8 cellular contexts compared by ENCODE assay signal in the genomic region with DNA sequence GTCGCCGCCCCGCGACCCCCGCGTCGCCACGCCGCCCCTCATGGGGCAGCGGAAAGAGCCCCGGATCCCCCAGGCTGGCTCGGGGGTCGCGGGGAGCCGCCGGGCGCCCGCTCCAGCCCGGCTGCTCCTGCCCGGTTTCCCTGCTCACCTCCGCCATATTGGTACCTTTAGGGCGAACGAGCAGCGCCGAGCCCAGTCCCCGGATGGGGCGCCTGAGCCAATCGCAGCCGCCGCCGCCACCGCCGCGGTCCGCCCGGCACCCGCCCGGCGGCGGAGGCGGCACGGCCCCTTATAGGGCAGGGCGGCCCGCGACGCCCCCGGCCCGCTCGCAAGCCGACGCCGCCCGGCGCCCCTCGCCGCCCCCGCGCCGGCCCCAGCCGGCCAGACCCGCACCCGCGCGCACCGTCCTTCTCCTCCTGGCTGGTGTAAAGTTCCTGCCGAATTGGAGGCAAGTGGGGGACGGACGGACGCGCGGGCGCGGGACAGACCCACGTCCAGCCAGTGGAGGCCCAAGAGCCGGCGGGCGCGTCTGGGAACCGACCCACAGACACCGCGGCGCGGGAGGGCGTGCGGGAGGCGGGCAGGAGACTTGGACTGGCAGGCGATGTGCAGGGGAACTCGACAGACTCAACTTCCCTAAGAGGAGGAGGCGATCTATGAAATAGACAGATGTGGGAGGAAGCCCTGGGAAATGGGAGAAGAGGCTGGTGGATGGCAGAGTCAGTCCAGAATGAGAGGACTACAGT. TPM values are rescaled to one million over a fixed set of nuclear protein-coding genes. Genes with fewer than 3 reads are reported as not detected.
A peak's percentile ranks its signal among the peaks of the same experiment; 100 is the strongest.
DNase-seq lines count a peak whose midpoint lies in the region; ATAC-seq, FAIRE-seq and TF ChIP-seq lines count a peak whose summit lies in the region.

A gene with protein sequence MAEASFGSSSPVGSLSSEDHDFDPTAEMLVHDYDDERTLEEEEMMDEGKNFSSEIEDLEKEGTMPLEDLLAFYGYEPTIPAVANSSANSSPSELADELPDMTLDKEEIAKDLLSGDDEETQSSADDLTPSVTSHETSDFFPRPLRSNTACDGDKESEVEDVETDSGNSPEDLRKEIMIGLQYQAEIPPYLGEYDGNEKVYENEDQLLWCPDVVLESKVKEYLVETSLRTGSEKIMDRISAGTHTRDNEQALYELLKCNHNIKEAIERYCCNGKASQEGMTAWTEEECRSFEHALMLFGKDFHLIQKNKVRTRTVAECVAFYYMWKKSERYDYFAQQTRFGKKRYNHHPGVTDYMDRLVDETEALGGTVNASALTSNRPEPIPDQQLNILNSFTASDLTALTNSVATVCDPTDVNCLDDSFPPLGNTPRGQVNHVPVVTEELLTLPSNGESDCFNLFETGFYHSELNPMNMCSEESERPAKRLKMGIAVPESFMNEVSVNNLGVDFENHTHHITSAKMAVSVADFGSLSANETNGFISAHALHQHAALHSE (minus strand): TSS at position 178 of the 746 bp plus-strand sequence. CDS start 21 bp downstream, at position 157.

- no peak for TF ChIP-seq POLR2A in stomach (IDR thresholded peaks at IDR 0.05)

- H3K27ac ChIP-seq in neural cell (ENCODE audit: low read length) (peak within 1 kb of the TSS; percentile 57), stomach (peak within 1 kb of the TSS; percentile 79 to 95 (median 93))

- peak within 1 kb of the TSS; percentile 87 for H3K27ac Mint-ChIP-seq in activated T-helper 17 cell treated with anti-CD3 and anti-CD28 coated beads, Interleukin-2, amount 50 U/mL, for 72 hours

- H3K36me3 Mint-ChIP-seq in activated T-helper 17 cell treated with anti-CD3 and anti-CD28 coated beads, Interleukin-2, amount 50 U/mL, for 72 hours (ENCODE audit: low read depth), result peaks cover 31% of the 10 kb centered on the region

- H3K4me2 ChIP-seq in neural cell (ENCODE audit: low read length), result peak within 1 kb of the TSS; percentile 68

- DNase-seq in D721Med (ENCODE audit: insufficient read length, low spot score) (peak; percentile 62), HUDEP-2 (lab: John Stamatoyannopoulos, UW; ENCODE audit: unreplicated experiment in 76 of 76) (peak in 67 of 76 experiments; percentile 2 to 67 (median 40)), RPMI8226 (peak; percentile 84), fibroblast of the aortic adventitia (ENCODE audit: low read depth) (peak; percentile 61), stomach (peak; percentile 81)

- peak within 1 kb of the TSS; percentile 82 for H3K4me3 ChIP-seq in fibroblast of the aortic adventitia (ENCODE audit: low read depth, low read length)
- peak within 1 kb of the TSS; percentile 85 for H3K4me3 ChIP-seq in neural cell (ENCODE audit: low read length)
- H3K4me3 ChIP-seq in stomach, result peak within 1 kb of the TSS; percentile 91 to 100 (median 96)

- peak within 1 kb of the TSS; percentile 65 for H2AFZ ChIP-seq in neural cell (ENCODE audit: low read depth, low read length)

- H3K9me3 Mint-ChIP-seq in activated T-helper 17 cell treated with anti-CD3 and anti-CD28 coated beads, Interleukin-2, amount 50 U/mL, for 72 hours, result no peaks in the 10 kb centered on the region

- H3K27me3 Mint-ChIP-seq in activated T-helper 17 cell treated with anti-CD3 and anti-CD28 coated beads, Interleukin-2, amount 50 U/mL, for 72 hours, result peaks cover 19% of the 10 kb centered on the region

- no peak for TF ChIP-seq EP300 in neural cell (conservative IDR thresholded peaks at IDR 0.05; ENCODE audit: poor library complexity, severe bottlenecking)
- no peak for TF ChIP-seq EP300 in stomach (IDR thresholded peaks at IDR 0.05)

- no peaks in the 10 kb centered on the region for H3F3A ChIP-seq in neural cell (ENCODE audit: insufficient read depth, low read length, poor library complexity, severe bottlenecking)

- no peak for FAIRE-seq in D721Med (lab: Jason Lieb, UNC)

- no peak for TF ChIP-seq CTCF in D721Med (IDR thresholded peaks at IDR 0.05; ENCODE audit: insufficient read depth, missing control alignments)
- no peak for TF ChIP-seq CTCF in fibroblast of the aortic adventitia (IDR thresholded peaks at IDR 0.05; ENCODE audit: insufficient read depth, low read length)
- no peak for TF ChIP-seq CTCF in neural cell (IDR thresholded peaks at IDR 0.05; ENCODE audit: poor library complexity, severe bottlenecking)
- TF ChIP-seq CTCF in stomach (IDR thresholded peaks at IDR 0.05), result no peak

- ATAC-seq in GM21381 (IDR thresholded peaks at IDR 0.05; ENCODE audit: unreplicated experiment), result peak; percentile 92
- ATAC-seq in activated T-helper 17 cell treated with anti-CD3 and anti-CD28 coated beads, Interleukin-2, amount 50 U/mL, for 72 hours (replicated peaks), result peak; percentile 99

- H3K4me1 ChIP-seq in stomach, result peaks cover 0 to 35% (median 23%) of the 10 kb centered on the region in 4 donors

- peak within 1 kb of the TSS; percentile 88 for H3K4me3 Mint-ChIP-seq in activated T-helper 17 cell treated with anti-CD3 and anti-CD28 coated beads, Interleukin-2, amount 50 U/mL, for 72 hours

- peaks cover 23% of the 10 kb centered on the region for H3K79me2 ChIP-seq in neural cell (replicated peaks; ENCODE audit: insufficient read depth, low read length)

- WGBS in stomach, 5 donors, result 0 to 1% (median 1%) methylated on average over 24 to 89 of the region's 89 CpGs

- H3K36me3 ChIP-seq in neural cell (ENCODE audit: insufficient read depth, low read length) (no peaks in the 10 kb centered on the region), stomach (peaks cover 0 to 12% (median 9%) of the 10 kb centered on the region in 4 donors)

- intact Hi-C loops in stomach (cut with DNase I; ENCODE audit: low total_unique reads), result loop anchor here (10.0 kb wide), 1 partner anchor 47 kb away; a partner anchor contains a TSS

- peaks cover 5% of the 10 kb centered on the region for H3K4me1 Mint-ChIP-seq in activated T-helper 17 cell treated with anti-CD3 and anti-CD28 coated beads, Interleukin-2, amount 50 U/mL, for 72 hours

- no peaks in the 10 kb centered on the region for H3K9me2 ChIP-seq in neural cell (ENCODE audit: insufficient read depth, low read length)

- H3K27me3 ChIP-seq in neural cell (ENCODE audit: insufficient read depth, low read depth, low read length) (no peaks in the 10 kb centered on the region), stomach (peaks cover 0 to 9% (median 0%) of the 10 kb centered on the region in 3 donors)

- H3K9me3 ChIP-seq in neural cell (ENCODE audit: low read length), result no peaks in the 10 kb centered on the region
- H3K9me3 ChIP-seq in stomach, result no peaks in the 10 kb centered on the region

- H3K9ac ChIP-seq in neural cell (ENCODE audit: low read length), result peak within 1 kb of the TSS; percentile 73

- no peak for TF ChIP-seq RAD21 in neural cell (conservative IDR thresholded peaks at IDR 0.05)

- no peaks in the 10 kb centered on the region for H4K20me1 ChIP-seq in neural cell (ENCODE audit: insufficient read depth)

TF ChIP-seq in neural cell, 6 proteins besides CTCF, POLR2A, EP300 and RAD21:
- no peak for TF ChIP-seq EZH2 (IDR thresholded peaks at IDR 0.05; ENCODE audit: borderline replicate concordance, insufficient read depth, low read length, poor library complexity, severe bottlenecking)
- peak; percentile 31 for TF ChIP-seq SMC3 (conservative IDR thresholded peaks at IDR 0.05; ENCODE audit: poor library complexity)
- TF ChIP-seq, protein P1, sequence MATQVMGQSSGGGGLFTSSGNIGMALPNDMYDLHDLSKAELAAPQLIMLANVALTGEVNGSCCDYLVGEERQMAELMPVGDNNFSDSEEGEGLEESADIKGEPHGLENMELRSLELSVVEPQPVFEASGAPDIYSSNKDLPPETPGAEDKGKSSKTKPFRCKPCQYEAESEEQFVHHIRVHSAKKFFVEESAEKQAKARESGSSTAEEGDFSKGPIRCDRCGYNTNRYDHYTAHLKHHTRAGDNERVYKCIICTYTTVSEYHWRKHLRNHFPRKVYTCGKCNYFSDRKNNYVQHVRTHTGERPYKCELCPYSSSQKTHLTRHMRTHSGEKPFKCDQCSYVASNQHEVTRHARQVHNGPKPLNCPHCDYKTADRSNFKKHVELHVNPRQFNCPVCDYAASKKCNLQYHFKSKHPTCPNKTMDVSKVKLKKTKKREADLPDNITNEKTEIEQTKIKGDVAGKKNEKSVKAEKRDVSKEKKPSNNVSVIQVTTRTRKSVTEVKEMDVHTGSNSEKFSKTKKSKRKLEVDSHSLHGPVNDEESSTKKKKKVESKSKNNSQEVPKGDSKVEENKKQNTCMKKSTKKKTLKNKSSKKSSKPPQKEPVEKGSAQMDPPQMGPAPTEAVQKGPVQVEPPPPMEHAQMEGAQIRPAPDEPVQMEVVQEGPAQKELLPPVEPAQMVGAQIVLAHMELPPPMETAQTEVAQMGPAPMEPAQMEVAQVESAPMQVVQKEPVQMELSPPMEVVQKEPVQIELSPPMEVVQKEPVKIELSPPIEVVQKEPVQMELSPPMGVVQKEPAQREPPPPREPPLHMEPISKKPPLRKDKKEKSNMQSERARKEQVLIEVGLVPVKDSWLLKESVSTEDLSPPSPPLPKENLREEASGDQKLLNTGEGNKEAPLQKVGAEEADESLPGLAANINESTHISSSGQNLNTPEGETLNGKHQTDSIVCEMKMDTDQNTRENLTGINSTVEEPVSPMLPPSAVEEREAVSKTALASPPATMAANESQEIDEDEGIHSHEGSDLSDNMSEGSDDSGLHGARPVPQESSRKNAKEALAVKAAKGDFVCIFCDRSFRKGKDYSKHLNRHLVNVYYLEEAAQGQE (IDR thresholded peaks at IDR 0.05; ENCODE audit: borderline replicate concordance), result peak; percentile 13
- peak; percentile 76 for TF ChIP-seq POLR2AphosphoS5 (IDR thresholded peaks at IDR 0.05)

RNA-seq across cellular contexts. Expression of the gene that starts here (rescaled TPM):
- 10 to 100 TPM; 10.3 to 18.9 TPM for total RNA-seq in activated T-helper 17 cell treated with anti-CD3 and anti-CD28 coated beads, Interleukin-2, amount 50 U/mL, for 72 hours
- total RNA-seq in fibroblast of the aortic adventitia (ENCODE audit: low replicate concordance) (31.0 and 89.9 TPM in 2 replicates), stomach (10 to 100 TPM in 4 of 5 donors, 1 to 10 TPM in 1; 6.8 to 30.8 (median 16.8) TPM)
- polyA plus RNA-seq in neural cell (40.8 and 51.8 TPM in 2 replicates), stomach (1 to 10 TPM; 3.9 to 6.0 (median 4.4) TPM)
- polyA minus RNA-seq in neural cell, result 87.6 and 104 TPM in 2 replicates

Comparison
In these comparisons a context has a peak if more than half of its experiments do, and no peak if none do; other contexts are left out.
1. Peak in every context shown above with its lines: DNase-seq, ATAC-seq, H3K4me3 ChIP-seq and H3K27ac ChIP-seq.